In the genomic region with DNA sequence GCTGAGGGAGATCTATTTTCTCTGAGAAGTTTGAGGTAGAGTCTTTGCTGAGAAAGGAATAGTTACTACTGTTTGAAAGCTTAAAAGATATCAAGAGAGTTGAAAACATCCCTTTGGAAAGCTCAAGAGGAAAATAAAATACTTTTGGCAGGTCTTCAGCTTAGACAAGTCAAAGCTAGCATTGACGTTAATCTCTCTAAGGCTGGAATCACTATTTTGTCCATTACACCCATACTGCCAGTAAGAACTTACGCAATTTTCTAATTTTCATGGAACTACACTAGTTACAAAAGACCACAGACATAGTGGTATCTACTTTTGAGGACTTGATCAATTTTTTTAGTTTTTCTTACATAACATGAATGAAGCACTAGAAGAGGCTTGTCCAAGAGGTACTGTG, we compare ENCODE assay signal across 17 cellular contexts.
DNase-seq lines count a peak whose midpoint lies in the region; ATAC-seq, FAIRE-seq and TF ChIP-seq lines count a peak whose summit lies in the region.
"Had no signal": no experiment of that assay in that cellular context is flagged by ENCODE, and none has a peak within 500 bp of the region (broad histone marks: within the 10 kb centered on the region; RNA-seq: fewer than 3 reads in every experiment).

No MANE protein-coding gene starts in this region.

- H3K4me2 ChIP-seq in IMR-90 (ENCODE audit: low read depth, low read length): no peak overlapping the region
- H3K4me2 ChIP-seq: GM23338 had no signal

- in situ Hi-C loops in IMR-90 (cut with MboI; ENCODE audit: low sequenced_read_pairs): no loop called here

- no peak overlapping the region for H2AK9ac ChIP-seq in IMR-90 (replicated peaks; ENCODE audit: low read depth, low read length, poor library complexity)

- no TSS peak for BruUV-seq in IMR-90 (replicated peaks; lab: Mats Ljungman, UMichigan)

- no peak overlapping the region for H2BK5ac ChIP-seq in IMR-90 (ENCODE audit: low read depth, low read length, poor library complexity, severe bottlenecking)

- H3K4me3 Mint-ChIP-seq in activated T-helper 17 cell treated with anti-CD3 and anti-CD28 coated beads, Interleukin-2, amount 50 U/mL, for 72 hours: no peak overlapping the region
- H3K4me3 Mint-ChIP-seq: CD4-positive, alpha-beta T cell; GM23338 had no signal

- H3K14ac ChIP-seq in IMR-90 (replicated peaks; ENCODE audit: low read depth, low read length): no peak overlapping the region

- H3K27ac Mint-ChIP-seq in activated T-helper 17 cell treated with anti-CD3 and anti-CD28 coated beads, Interleukin-2, amount 50 U/mL, for 72 hours: no peak overlapping the region
- H3K27ac Mint-ChIP-seq: CD4-positive, alpha-beta T cell; GM23338 had no signal

- 0 out of 2 replicates have a peak, but pooled peaks cover 2% of the 10 kb centered on the region for H3K9me1 ChIP-seq in IMR-90 (ENCODE audit: insufficient read depth, low read length)

- TF ChIP-seq RAD21 in IMR-90 (IDR thresholded peaks at IDR 0.05; ENCODE audit: low read length): no peak

- TF ChIP-seq POLR2A in IMR-90 (IDR thresholded peaks at IDR 0.05; ENCODE audit: low read depth, low read length) (no peak), GM12892 (IDR thresholded peaks at IDR 0.05; ENCODE audit: low read depth, low read length) (no peak)

- no peak overlapping the region for H3K27ac ChIP-seq in IMR-90 (ENCODE audit: insufficient read depth, low read length)
- H3K27ac ChIP-seq: C4-2B, HL-60 had no signal

- H4K8ac ChIP-seq in IMR-90 (ENCODE audit: low read depth in 2 of 2, low read length in 2 of 2): no peak overlapping the region

- dilution Hi-C loops in IMR-90 (cut with HindIII; ENCODE audit: low sequenced_read_pairs, unreplicated experiment): no loop called here

- no peak overlapping the region for H3K4me3 ChIP-seq in IMR-90 (ENCODE audit: insufficient read depth, low read depth, low read length)
- H3K4me3 ChIP-seq in bronchial epithelial cell (ENCODE audit: low read depth, low read length): no peak overlapping the region
- H3K4me3 ChIP-seq: GM23338 had no signal

- no peaks in the 10 kb centered on the region for H3K36me3 Mint-ChIP-seq in activated T-helper 17 cell treated with anti-CD3 and anti-CD28 coated beads, Interleukin-2, amount 50 U/mL, for 72 hours (ENCODE audit: low read depth)

- no peak for FAIRE-seq in bronchial epithelial cell (lab: Jason Lieb, UNC)
- FAIRE-seq in GM12892 (lab: Jason Lieb, UNC): no peak
- FAIRE-seq: A204.1, D721Med had no signal

- H2BK15ac ChIP-seq in IMR-90 (ENCODE audit: low read depth, low read length): no peak overlapping the region

- H3K4ac ChIP-seq in IMR-90 (ENCODE audit: low read depth, low read length): no peak overlapping the region

- CTCF ChIA-PET in IMR-90 (lab: Yijun Ruan, JAX): no interaction called here

- H3K36me3 ChIP-seq in IMR-90 (ENCODE audit: control insufficient read depth, insufficient read depth, low read length) (no peaks in the 10 kb centered on the region), bronchial epithelial cell (ENCODE audit: control insufficient read depth, insufficient read depth, low read length) (no peaks in the 10 kb centered on the region)

- peaks cover 3% of the 10 kb centered on the region; the same call in 1 of the 2 replicates for H3K4me1 ChIP-seq in IMR-90 (ENCODE audit: control insufficient read depth, insufficient read depth, low read length)
- H3K4me1 ChIP-seq: Caco-2 had no signal

- no peak overlapping the region for H2AFZ ChIP-seq in IMR-90 (replicated peaks; ENCODE audit: low read length, poor library complexity)
- H2AFZ ChIP-seq: GM23338 had no signal

- H2BK20ac ChIP-seq in IMR-90 (ENCODE audit: low read depth, low read length): no peak overlapping the region

- no peaks in the 10 kb centered on the region for H3K4me1 Mint-ChIP-seq in activated T-helper 17 cell treated with anti-CD3 and anti-CD28 coated beads, Interleukin-2, amount 50 U/mL, for 72 hours
- H3K4me1 Mint-ChIP-seq: GM23338 had no signal

- H2AK5ac ChIP-seq in IMR-90 (ENCODE audit: low read depth, low read length): no peak overlapping the region

- intact Hi-C loops in IMR-90 (cut with micrococcal nuclease) (no loop called here), left colon (cut with DNase I, micrococcal nuclease) (no loop called here)

- WGBS in IMR-90 (ENCODE audit: extremely low coverage in 2 of 2, insufficient read length in 1 of 2), 2 experiments: 80% methylated on average over 1 of the region's 2 CpGs; no CpG with 5 or more reads in 1 of the 2 experiments

- no peak overlapping the region for H3K56ac ChIP-seq in IMR-90 (ENCODE audit: extremely low read depth, insufficient read depth, low read length)

- H3K79me1 ChIP-seq in IMR-90 (ENCODE audit: low read depth in 1 of 2, low read length in 2 of 2): no peaks in the 10 kb centered on the region

- no peaks in the 10 kb centered on the region for H4K20me1 ChIP-seq in IMR-90 (ENCODE audit: insufficient read depth, low read length)

- H4K91ac ChIP-seq in IMR-90 (ENCODE audit: insufficient read depth, low read depth, low read length): no peak overlapping the region

- no peak overlapping the region for H3K9ac ChIP-seq in IMR-90 (ENCODE audit: low read depth, low read length)

- TF ChIP-seq CTCF in IMR-90 (conservative IDR thresholded peaks at IDR 0.05; ENCODE audit: low read depth, low read length) (no peak), bronchial epithelial cell (IDR thresholded peaks at IDR 0.05; ENCODE audit: insufficient read depth, low read length, severe bottlenecking) (no peak)

- H3K27me3 Mint-ChIP-seq in activated T-helper 17 cell treated with anti-CD3 and anti-CD28 coated beads, Interleukin-2, amount 50 U/mL, for 72 hours: no peaks in the 10 kb centered on the region
- H3K27me3 Mint-ChIP-seq: CD4-positive, alpha-beta T cell had no signal

- no peak overlapping the region for H3K23ac ChIP-seq in IMR-90 (ENCODE audit: low read depth, low read length)

- H4K5ac ChIP-seq in IMR-90 (ENCODE audit: low read depth, low read length): no peak overlapping the region

- H3K27me3 ChIP-seq in IMR-90 (ENCODE audit: control insufficient read depth, insufficient read depth, low read length): no peaks in the 10 kb centered on the region
- H3K27me3 ChIP-seq in bronchial epithelial cell (ENCODE audit: control insufficient read depth, insufficient read depth, low read length): no peaks in the 10 kb centered on the region

- POLR2A ChIA-PET in IMR-90 (lab: Charles Lee; ENCODE audit: unreplicated experiment): interaction anchor here (0.7 kb wide), 1 partner anchor 117 kb away, joined by 3 read pairs; no protein-coding TSS in a partner anchor

- H3K9me3 Mint-ChIP-seq in activated T-helper 17 cell treated with anti-CD3 and anti-CD28 coated beads, Interleukin-2, amount 50 U/mL, for 72 hours: peaks cover 6% of the 10 kb centered on the region

- H3K9me3 ChIP-seq in IMR-90 (ENCODE audit: control insufficient read depth, insufficient read depth, low read length): no peaks in the 10 kb centered on the region; the same call in 1 of the 2 replicates
- H3K9me3 ChIP-seq: Caco-2 had no signal

- no peak overlapping the region for H2BK120ac ChIP-seq in IMR-90 (ENCODE audit: low read depth, low read length)

- ATAC-seq in IMR-90 (ENCODE audit: low read depth) (no peak), left colon (no peak)
- no peak for ATAC-seq in activated T-helper 17 cell treated with anti-CD3 and anti-CD28 coated beads, Interleukin-2, amount 50 U/mL, for 72 hours (replicated peaks)
- ATAC-seq: GM23338 had no signal

- no peak overlapping the region for H3K18ac ChIP-seq in IMR-90 (ENCODE audit: low read depth, low read length)

- DNase-seq in IMR-90 (no peak), bronchial epithelial cell (ENCODE audit: low read depth) (peak; percentile 12), fibroblast of peridontal ligament (ENCODE audit: extremely low read depth) (peak; percentile 8), stromal cell of bone marrow (ENCODE audit: low read depth) (peak; percentile 23), left colon (no peak), GM12892 (ENCODE audit: insufficient read length) (no peak)
- DNase-seq: ACHN; AML-193; Caco-2; CD4-positive, alpha-beta T cell; HCEC 1CT had no signal

TF ChIP-seq in IMR-90, 13 proteins besides CTCF, POLR2A, EP300 and RAD21:
- peak; percentile 21; the same call in 1 of the 2 replicates for TF ChIP-seq CEBPB (IDR thresholded peaks at IDR 0.05; ENCODE audit: low read depth, low read length)
- TF ChIP-seq FOS (IDR thresholded peaks at IDR 0.05; ENCODE audit: low read depth, low read length): no peak

Comparison
In these comparisons a context has a peak if more than half of its experiments do, and no peak if none do; other contexts are left out.
1. DNase-seq: peak in bronchial epithelial cell (single experiment), fibroblast of peridontal ligament (single experiment) and stromal cell of bone marrow (single experiment); none in IMR-90 (single experiment), left colon (0 of 2) and GM12892 (single experiment).